In genomic region chr13:60869225-60869624, GRCh38 we compare ENCODE assay signal across 25 cellular contexts.
A peak's percentile ranks its signal among the peaks of the same experiment; 100 is the strongest.
DNase-seq lines count a peak whose midpoint lies in the region; ATAC-seq, FAIRE-seq and TF ChIP-seq lines count a peak whose summit lies in the region.
"Had no signal": no experiment of that assay in that cellular context is flagged by ENCODE, and none has a peak within 500 bp of the region (broad histone marks: within the 10 kb centered on the region; RNA-seq: fewer than 3 reads in every experiment).

No MANE protein-coding gene starts in this region.

- H2BK120ac ChIP-seq in mesenchymal stem cell (ENCODE audit: low read depth, low read length), result no peak overlapping the region

- DNase-seq in Right ventricle myocardium inferior (ENCODE audit: missing footprints) (peak; percentile 45), right atrium auricular region (ENCODE audit: low spot score) (no peak), bronchial epithelial cell (ENCODE audit: low read depth) (no peak), left cardiac atrium (no peak), left lobe of liver (ENCODE audit: low spot score) (no peak), mesenchymal stem cell (no peak), ureter (ENCODE audit: low spot score) (no peak)
- DNase-seq: 8988T; ACHN; AML-193; BE2C; CD4-positive, alpha-beta T cell; CD8-positive, alpha-beta memory T cell; DMS 273 treated with DMSO at 0.1 percent for 48 hours; EL; GDM1; GOT3; HFFc6 had no signal

- ATAC-seq in Right ventricle myocardium inferior, result peak; percentile 89
- peak; percentile 41 to 49 for ATAC-seq in left cardiac atrium
- peak; percentile 38 for ATAC-seq in left lobe of liver
- no peak for ATAC-seq in HG02885 (IDR thresholded peaks at IDR 0.05; ENCODE audit: poor library complexity, unreplicated experiment)
- ATAC-seq: A549, GM12878 had no signal

- H3K9ac ChIP-seq in mesenchymal stem cell (ENCODE audit: low read length), result no peak overlapping the region
- H3K9ac ChIP-seq: BLaER1 treated with 17β-estradiol and CSF1 and Interleukin-3, amounts not matched to agents 10 nM and 100 nM had no signal

- H3K27ac ChIP-seq in right atrium auricular region, result no peak overlapping the region
- H3K27ac ChIP-seq in mesenchymal stem cell (ENCODE audit: low read length, poor library complexity, severe bottlenecking), result no peak overlapping the region
- H3K27ac ChIP-seq: A549; BLaER1 treated with 17β-estradiol and CSF1 and Interleukin-3, amounts not matched to agents 10 nM and 100 nM had no signal

- no peak overlapping the region for H4K91ac ChIP-seq in mesenchymal stem cell (ENCODE audit: low read length)

- H3K4me1 ChIP-seq in right atrium auricular region (no peaks in the 10 kb centered on the region), mesenchymal stem cell (ENCODE audit: control insufficient read depth, insufficient read depth, low read depth, low read length) (no peaks in the 10 kb centered on the region)
- H3K4me1 ChIP-seq: A549, BE2C had no signal

- H2BK12ac ChIP-seq in mesenchymal stem cell (ENCODE audit: low read length in 2 of 2), result no peak overlapping the region

- no peaks in the 10 kb centered on the region for H3K9me3 ChIP-seq in right atrium auricular region
- H3K9me3 ChIP-seq in mesenchymal stem cell (ENCODE audit: control insufficient read depth, low read length), result peaks cover 25% of the 10 kb centered on the region
- H3K9me3 ChIP-seq: A549, BE2C had no signal

- H3K4me3 ChIP-seq in right atrium auricular region (no peak overlapping the region), bronchial epithelial cell (ENCODE audit: low read depth, low read length) (no peak overlapping the region), mesenchymal stem cell (ENCODE audit: insufficient read depth in 1 of 2, low read depth in 1 of 2, low read length in 2 of 2) (no peak overlapping the region)
- H3K4me3 ChIP-seq: A549; BLaER1 treated with 17β-estradiol and CSF1 and Interleukin-3, amounts not matched to agents 10 nM and 100 nM; GM12878; HAP-1 had no signal

- H3K36me3 ChIP-seq in right atrium auricular region (no peaks in the 10 kb centered on the region), bronchial epithelial cell (ENCODE audit: control insufficient read depth, insufficient read depth, low read length) (no peaks in the 10 kb centered on the region), mesenchymal stem cell (ENCODE audit: control insufficient read depth in 1 of 2, insufficient read depth in 2 of 2, low read depth in 1 of 2, low read length in 2 of 2) (no peaks in the 10 kb centered on the region)
- H3K36me3 ChIP-seq: BE2C; BLaER1 treated with 17β-estradiol and CSF1 and Interleukin-3, amounts not matched to agents 10 nM and 100 nM; HAP-1 had no signal

- no peaks in the 10 kb centered on the region for H3K79me1 ChIP-seq in mesenchymal stem cell (replicated peaks; ENCODE audit: low read length, poor library complexity, severe bottlenecking)

- no peak overlapping the region for H2BK5ac ChIP-seq in mesenchymal stem cell (ENCODE audit: low read depth, low read length, poor library complexity, severe bottlenecking)

- peak; percentile 73 for FAIRE-seq in bronchial epithelial cell (lab: Jason Lieb, UNC)
- FAIRE-seq: A549, D721Med, GM12878, H54 had no signal

- no peak overlapping the region for H3K18ac ChIP-seq in mesenchymal stem cell (ENCODE audit: low read depth in 1 of 2, low read length in 2 of 2)

- no peak overlapping the region for H3K14ac ChIP-seq in mesenchymal stem cell (ENCODE audit: low read length in 2 of 2)

- H3K27me3 ChIP-seq in right atrium auricular region, result no peaks in the 10 kb centered on the region
- H3K27me3 ChIP-seq in bronchial epithelial cell (ENCODE audit: control insufficient read depth, insufficient read depth, low read length), result no peaks in the 10 kb centered on the region
- no peaks in the 10 kb centered on the region for H3K27me3 ChIP-seq in mesenchymal stem cell (ENCODE audit: control insufficient read depth in 1 of 2, insufficient read depth in 1 of 2, low read length in 2 of 2)
- H3K27me3 ChIP-seq: BE2C; BLaER1 treated with 17β-estradiol and CSF1 and Interleukin-3, amounts not matched to agents 10 nM and 100 nM had no signal

- no peak overlapping the region for H2AFZ ChIP-seq in mesenchymal stem cell (ENCODE audit: low read depth, low read length)

- H2AK5ac ChIP-seq in mesenchymal stem cell (ENCODE audit: low read length, severe bottlenecking), result no peak overlapping the region

- H3K4me2 ChIP-seq in mesenchymal stem cell (ENCODE audit: low read length, poor library complexity, severe bottlenecking), result no peak overlapping the region
- H3K4me2 ChIP-seq: A549; BLaER1 treated with 17β-estradiol and CSF1 and Interleukin-3, amounts not matched to agents 10 nM and 100 nM had no signal

- intact Hi-C loops in Right ventricle myocardium inferior (cut with DNase I), result no loop called here
- intact Hi-C loops in left cardiac atrium (cut with DNase I), result no loop called here

- no peak overlapping the region for H4K8ac ChIP-seq in mesenchymal stem cell (ENCODE audit: low read length)

- 54% methylated on average over 3 of the region's 3 CpGs for WGBS in mesenchymal stem cell

- TF ChIP-seq CTCF in right atrium auricular region (IDR thresholded peaks at IDR 0.05), result no peak
- TF ChIP-seq CTCF in bronchial epithelial cell (IDR thresholded peaks at IDR 0.05; ENCODE audit: insufficient read depth, low read length, severe bottlenecking), result no peak

- no peak overlapping the region for H3K23ac ChIP-seq in mesenchymal stem cell (ENCODE audit: low read length in 2 of 2)

- H2BK15ac ChIP-seq in mesenchymal stem cell (ENCODE audit: low read depth, poor library complexity, severe bottlenecking), result no peak overlapping the region

- no peak overlapping the region for H3K4ac ChIP-seq in mesenchymal stem cell (ENCODE audit: low read depth in 1 of 2, low read length in 2 of 2)
